Comparison of ENCODE assay signal across 20 cellular contexts in genomic region chr18:61702007-61702406, GRCh38.
A peak's percentile ranks its signal among the peaks of the same experiment; 100 is the strongest.
DNase-seq lines count a peak whose midpoint lies in the region; ATAC-seq and TF ChIP-seq lines count a peak whose summit lies in the region.
"Had no signal": no experiment of that assay in that cellular context is flagged by ENCODE, and none has a peak within 500 bp of the region (broad histone marks: within the 10 kb centered on the region; RNA-seq: fewer than 3 reads in every experiment).

No MANE protein-coding gene starts in this region.

- DNase-seq in AG09319 (ENCODE audit: extremely low read depth, low read depth) (peak; percentile 15), HT1080 (ENCODE audit: low read depth) (peak; percentile 61), choroid plexus epithelial cell (ENCODE audit: low read depth) (peak; percentile 51), kidney tubule cell (ENCODE audit: low spot score) (peak; percentile 60), type B pancreatic cell (ENCODE audit: extremely low spot score, unreplicated experiment) (no peak), NCI-H510A treated with DMSO at 0.1 percent for 48 hours (lab: John Stamatoyannopoulos, UW) (no peak)
- DNase-seq in activated CD4-positive, alpha-beta T cell treated with anti-CD3 and anti-CD28 coated beads for 4 hours = no peak
- DNase-seq: activated CD4-positive, alpha-beta memory T cell treated with anti-CD3 and anti-CD28 coated beads, Interleukin-2, amount 10 ng/mL, durations not matched to agents 7 days and 5 days; C1 segment of cervical spinal cord; DND-41; effector memory CD4-positive, alpha-beta T cell; immature natural killer cell; Kasumi-1; NCI-H187 treated with DMSO at 0.1 percent for 48 hours; NCI-H526 treated with DMSO at 0.1 percent for 48 hours; OCI-M1; stimulated activated naive B cell treated with anti-CD40 and anti-IgM and Interleukin-4, amounts not matched to agents 10 μg/mL and 1 μg/mL and 100 μg/mL, for 72 hours had no signal

- H3K4me1 Mint-ChIP-seq in type B pancreatic cell (ENCODE audit: unreplicated experiment) = no peaks in the 10 kb centered on the region
- H3K4me1 Mint-ChIP-seq: activated CD4-positive, alpha-beta memory T cell treated with anti-CD3 and anti-CD28 coated beads, Interleukin-2, amount 10 ng/mL, durations not matched to agents 7 days and 5 days; immature natural killer cell; stimulated activated naive B cell treated with anti-CD40 and anti-IgM and Interleukin-4, amounts not matched to agents 10 μg/mL and 1 μg/mL and 100 μg/mL, for 72 hours had no signal

- H3K36me3 Mint-ChIP-seq in type B pancreatic cell = no peaks in the 10 kb centered on the region
- H3K36me3 Mint-ChIP-seq: brain; immature natural killer cell; stimulated activated naive B cell treated with anti-CD40 and anti-IgM and Interleukin-4, amounts not matched to agents 10 μg/mL and 1 μg/mL and 100 μg/mL, for 72 hours had no signal

- no peak overlapping the region for H3K4me3 ChIP-seq in choroid plexus epithelial cell (ENCODE audit: low read depth, low read length)
- H3K4me3 ChIP-seq: skin epidermis had no signal

- TF ChIP-seq CTCF in AG09319 (IDR thresholded peaks at IDR 0.05; ENCODE audit: low read depth, low read length) (no peak), choroid plexus epithelial cell (conservative IDR thresholded peaks at IDR 0.05; ENCODE audit: low read depth, low read length) (no peak), type B pancreatic cell (conservative IDR thresholded peaks at IDR 0.05) (no peak)

- H3K9me3 Mint-ChIP-seq in type B pancreatic cell = no peaks in the 10 kb centered on the region
- H3K9me3 Mint-ChIP-seq: activated CD4-positive, alpha-beta memory T cell treated with anti-CD3 and anti-CD28 coated beads, Interleukin-2, amount 10 ng/mL, durations not matched to agents 7 days and 5 days had no signal

- ATAC-seq in GM19023 (IDR thresholded peaks at IDR 0.05; ENCODE audit: unreplicated experiment) = no peak
- ATAC-seq: stimulated activated naive B cell treated with anti-CD40 and anti-IgM and Interleukin-4, amounts not matched to agents 10 μg/mL and 1 μg/mL and 100 μg/mL, for 72 hours had no signal

- H3K4me3 Mint-ChIP-seq in type B pancreatic cell = no peak overlapping the region
- H3K4me3 Mint-ChIP-seq: activated CD4-positive, alpha-beta memory T cell treated with anti-CD3 and anti-CD28 coated beads, Interleukin-2, amount 10 ng/mL, durations not matched to agents 7 days and 5 days; brain; immature natural killer cell; stimulated activated naive B cell treated with anti-CD40 and anti-IgM and Interleukin-4, amounts not matched to agents 10 μg/mL and 1 μg/mL and 100 μg/mL, for 72 hours had no signal

- H3K27me3 Mint-ChIP-seq in type B pancreatic cell = no peaks in the 10 kb centered on the region
- H3K27me3 Mint-ChIP-seq: brain had no signal

- H3K27ac Mint-ChIP-seq in type B pancreatic cell = no peak overlapping the region
- H3K27ac Mint-ChIP-seq: activated CD4-positive, alpha-beta memory T cell treated with anti-CD3 and anti-CD28 coated beads, Interleukin-2, amount 10 ng/mL, durations not matched to agents 7 days and 5 days; brain; immature natural killer cell; stimulated activated naive B cell treated with anti-CD40 and anti-IgM and Interleukin-4, amounts not matched to agents 10 μg/mL and 1 μg/mL and 100 μg/mL, for 72 hours had no signal

Comparison
In these comparisons a context has a peak if more than half of its experiments do, and no peak if none do; other contexts are left out.
1. DNase-seq: peak in AG09319 (single experiment), HT1080 (single experiment), choroid plexus epithelial cell (single experiment) and kidney tubule cell (single experiment); none in type B pancreatic cell (single experiment), activated CD4-positive, alpha-beta T cell treated with anti-CD3 and anti-CD28 coated beads for 4 hours (0 of 2) and NCI-H510A treated with DMSO at 0.1 percent for 48 hours (single experiment).